In genomic region chr1:183847646-183848045, GRCh38 we compare ENCODE assay signal across 25 cellular contexts. TPM values are rescaled to one million over a fixed set of nuclear protein-coding genes. Genes with fewer than 3 reads are reported as not detected.
DNase-seq lines count a peak whose midpoint lies in the region; FAIRE-seq and TF ChIP-seq lines count a peak whose summit lies in the region.
"Had no signal": no experiment of that assay in that cellular context is flagged by ENCODE, and none has a peak within 500 bp of the region (broad histone marks: within the 10 kb centered on the region; RNA-seq: fewer than 3 reads in every experiment).

No MANE protein-coding gene starts in this region.

- DNase-seq in DMS53 (lab: John Stamatoyannopoulos, UW) (peak; percentile 36), DMS53 treated with DMSO at 0.1 percent for 48 hours (lab: John Stamatoyannopoulos, UW; ENCODE audit: unreplicated experiment) (no peak), adrenal gland (peak in 1 of 7 donors; percentile 25), kidney tubule cell (ENCODE audit: low spot score) (peak; percentile 42), small intestine (peak; percentile 39), hepatic stellate cell (ENCODE audit: low spot score) (no peak), NCI-H1417 (lab: John Stamatoyannopoulos, UW) (no peak), midbrain (lab: John Stamatoyannopoulos, UW) (no peak)
- DNase-seq: CD4-positive, alpha-beta memory T cell; DMS79; H7; Karpas-422; MV-4-11; NCI-H1105 treated with DMSO at 0.1 percent for 48 hours; NCI-H1694; NCI-H2081 treated with DMSO at 0.1 percent for 48 hours; NCI-H446 treated with DMSO at 0.1 percent for 48 hours; NCI-H526 treated with DMSO at 0.1 percent for 48 hours; PC-3; SHP77 had no signal

- H3K9me3 ChIP-seq in adrenal gland (replicated peaks in 1 of 3) = no peaks in the 10 kb centered on the region
- no peaks in the 10 kb centered on the region for H3K9me3 ChIP-seq in small intestine (ENCODE audit: control insufficient read depth, low read depth)
- H3K9me3 ChIP-seq: BLaER1 treated with 17β-estradiol and CSF1 and Interleukin-3, amounts not matched to agents 10 nM and 100 nM had no signal

- TF ChIP-seq CTCF in adrenal gland (IDR thresholded peaks at IDR 0.05) = no peak

- H3K36me3 ChIP-seq in adrenal gland (replicated peaks in 1 of 2) (no peaks in the 10 kb centered on the region), small intestine (ENCODE audit: control insufficient read depth in 2 of 2, insufficient read depth in 2 of 2, low read length in 2 of 2) (no peaks in the 10 kb centered on the region)

- H3K4me3 ChIP-seq in adrenal gland (no peak overlapping the region), small intestine (ENCODE audit: low read depth in 1 of 2, low read length in 2 of 2) (no peak overlapping the region)
- H3K4me3 ChIP-seq: BLaER1 treated with 17β-estradiol and CSF1 and Interleukin-3, amounts not matched to agents 10 nM and 100 nM; GM12878; SK-N-MC had no signal

- FAIRE-seq in small intestine (lab: Jason Lieb, UNC) = no peak
- FAIRE-seq: GM12878 had no signal

- no peaks in the 10 kb centered on the region for H3K27me3 ChIP-seq in adrenal gland
- no peaks in the 10 kb centered on the region for H3K27me3 ChIP-seq in small intestine (ENCODE audit: control insufficient read depth in 2 of 2, insufficient read depth in 2 of 2, low read length in 2 of 2)
- H3K27me3 ChIP-seq: BLaER1 treated with 17β-estradiol and CSF1 and Interleukin-3, amounts not matched to agents 10 nM and 100 nM had no signal

- H3K4me1 ChIP-seq in adrenal gland (replicated peaks in 1 of 2) (peaks cover 30 to 59% of the 10 kb centered on the region in 2 donors), small intestine (ENCODE audit: control insufficient read depth in 2 of 2, insufficient read depth in 1 of 2, low read depth in 1 of 2, low read length in 1 of 2) (no peaks in the 10 kb centered on the region)

- TF ChIP-seq POLR2A in adrenal gland (IDR thresholded peaks at IDR 0.05) = no peak

- H3K27ac ChIP-seq in adrenal gland = peak overlapping the region in 3 of 5 donors; percentile 16 to 56 (median 24)
- no peak overlapping the region for H3K27ac ChIP-seq in small intestine (ENCODE audit: low read depth in 1 of 2, low read length in 1 of 2)
- H3K27ac ChIP-seq: 22Rv1; BLaER1 treated with 17β-estradiol and CSF1 and Interleukin-3, amounts not matched to agents 10 nM and 100 nM; SK-N-MC had no signal

- WGBS in adrenal gland, 4 donors = 43 to 57% (median 49%) methylated on average over 4 of the region's 4 CpGs
- 27 to 62% (median 50%) methylated on average over 4 of the region's 4 CpGs for WGBS in small intestine, 3 donors

- intact Hi-C loops in adrenal gland (cut with DNase I) = no loop called here

RNA-seq across cellular contexts. Expression of gene RGL1, which starts 42.7 kb away (rescaled TPM):
- total RNA-seq in adrenal gland = 10 to 100 TPM; 30.5 to 76.9 (median 55.2) TPM
- polyA plus RNA-seq in adrenal gland (10 to 100 TPM; 15.5 to 28.1 (median 18.6) TPM), small intestine (1 to 10 TPM; 4.2 to 8.4 (median 7.6) TPM)
- polyA plus RNA-seq: IgD-negative memory B cell had no signal

Comparison
In these comparisons a context has a peak if more than half of its experiments do, and no peak if none do; other contexts are left out.
1. DNase-seq: peak in DMS53 (single experiment), kidney tubule cell (single experiment) and small intestine (single experiment); none in DMS53 treated with DMSO at 0.1 percent for 48 hours (single experiment), hepatic stellate cell (single experiment), NCI-H1417 (0 of 3) and midbrain (single experiment).
2. H3K27ac ChIP-seq: peak in adrenal gland (3 of 5); none in small intestine (0 of 2).